9 cellular contexts compared by ENCODE assay signal in the genomic region with DNA sequence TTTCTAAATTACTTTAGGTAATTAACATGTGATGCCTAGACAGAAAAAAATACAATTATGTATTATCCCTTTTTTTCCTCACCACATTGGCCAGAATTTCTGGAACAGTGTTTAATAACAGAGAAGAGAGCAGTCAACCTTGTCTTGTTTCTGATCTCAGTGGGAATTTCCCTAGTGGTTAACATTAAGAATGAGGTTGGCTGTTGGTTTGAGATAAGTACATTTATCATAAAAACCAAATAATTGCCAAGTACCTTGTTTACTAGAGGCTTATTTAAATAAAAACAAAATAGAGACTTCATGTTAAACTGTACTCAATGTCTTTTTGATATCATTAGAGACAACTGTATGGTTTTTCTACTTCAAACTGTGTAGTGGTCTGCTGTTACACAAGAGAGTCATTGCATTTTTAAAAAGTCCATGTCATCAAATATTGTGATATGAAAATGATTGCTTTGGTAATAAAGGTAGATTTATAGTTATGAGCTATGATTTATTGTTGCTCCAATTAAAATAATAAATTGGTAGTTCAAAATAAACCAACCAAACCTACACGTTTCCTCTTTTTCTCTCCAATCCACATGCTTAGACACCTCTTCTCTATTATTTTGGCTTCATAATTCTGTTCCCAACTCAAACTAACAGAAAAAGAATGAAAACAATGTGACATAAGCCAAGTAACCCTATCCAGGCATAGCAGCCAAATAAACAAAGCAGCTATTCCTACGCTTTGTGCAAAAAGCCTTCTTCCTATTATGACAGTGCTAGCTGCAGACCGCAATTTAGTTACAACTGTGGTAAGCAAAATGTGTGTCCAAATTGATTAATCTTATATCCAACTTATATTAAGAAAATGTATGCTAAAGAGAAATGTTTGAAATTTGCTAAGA. TPM values are rescaled to one million over a fixed set of nuclear protein-coding genes. Genes with fewer than 3 reads are reported as not detected.
DNase-seq lines count a peak whose midpoint lies in the region; ATAC-seq and TF ChIP-seq lines count a peak whose summit lies in the region.
"Had no signal": no experiment of that assay in that cellular context is flagged by ENCODE, and none has a peak within 500 bp of the region (broad histone marks: within the 10 kb centered on the region; RNA-seq: fewer than 3 reads in every experiment).

No MANE protein-coding gene starts in this region.

- peak overlapping the region; percentile 58 for H3K4me2 ChIP-seq in OCI-LY7 (ENCODE audit: low read length)

- POLR2A ChIA-PET in OCI-LY7 (lab: Charles Lee): interaction anchor here (0.6 to 2.3 kb wide), 17 partner anchors 10 to 102 kb away, joined by 3 to 11 read pairs (median 5); no protein-coding TSS in a partner anchor

- H3K4me1 ChIP-seq in OCI-LY7 (ENCODE audit: insufficient read depth, low read length, poor library complexity, severe bottlenecking): peaks cover 30% of the 10 kb centered on the region
- H3K4me1 ChIP-seq in testis: no peaks in the 10 kb centered on the region

- H3K27me3 ChIP-seq in testis: no peaks in the 10 kb centered on the region

- peak overlapping the region; percentile 14; the same call in 1 of the 2 replicates for H2AFZ ChIP-seq in OCI-LY7 (ENCODE audit: low read length)

- TF ChIP-seq POLR2A in testis (IDR thresholded peaks at IDR 0.05): no peak

- no peak for TF ChIP-seq CTCF in OCI-LY7 (conservative IDR thresholded peaks at IDR 0.05; ENCODE audit: low read length)
- no peak for TF ChIP-seq CTCF in fibroblast of the aortic adventitia (IDR thresholded peaks at IDR 0.05; ENCODE audit: insufficient read depth, low read length)
- TF ChIP-seq CTCF in testis (IDR thresholded peaks at IDR 0.05): no peak

- CTCF ChIA-PET in OCI-LY7 (lab: Charles Lee; ENCODE audit: unreplicated experiment): interaction anchor here (0.9 kb wide), 1 partner anchor 111 kb away, joined by 3 read pairs; no protein-coding TSS in a partner anchor

- 46 to 61% methylated on average over 3 of the region's 3 CpGs for WGBS in testis, 2 donors

- H3K4me3 ChIP-seq in OCI-LY7 (ENCODE audit: low read depth, low read length, poor library complexity, severe bottlenecking): peak overlapping the region; percentile 67
- H3K4me3 ChIP-seq in fibroblast of the aortic adventitia (ENCODE audit: low read depth, low read length): no peak overlapping the region
- no peak overlapping the region for H3K4me3 ChIP-seq in testis

- intact Hi-C loops in OCI-LY7 (cut with micrococcal nuclease; ENCODE audit: unreplicated experiment) (loop anchor here (2.0 kb wide), 1 partner anchor 21 kb away; a partner anchor contains a TSS), testis (cut with DNase I; ENCODE audit: low total_unique reads) (no loop called here)

- no TSS peak for BruUV-seq in OCI-LY7 (replicated peaks; lab: Mats Ljungman, UMichigan)

- H3K9me3 ChIP-seq in OCI-LY7 (ENCODE audit: low read length) (no peaks in the 10 kb centered on the region), testis (no peaks in the 10 kb centered on the region)

- H4K20me1 ChIP-seq in OCI-LY7 (ENCODE audit: insufficient read depth, low read length): no peaks in the 10 kb centered on the region

- H3K27ac ChIP-seq in OCI-LY7 (ENCODE audit: low read depth, low read length, poor library complexity, severe bottlenecking): peak overlapping the region; percentile 29
- H3K27ac ChIP-seq in substantia nigra (ENCODE audit: low read depth, low read length, poor library complexity, severe bottlenecking): no peak overlapping the region
- no peak overlapping the region for H3K27ac ChIP-seq in testis
- H3K27ac ChIP-seq: epithelial cell of prostate had no signal

- no peaks in the 10 kb centered on the region for H3K9me2 ChIP-seq in OCI-LY7 (ENCODE audit: insufficient read depth, low read length)

- H3K79me2 ChIP-seq in OCI-LY7 (ENCODE audit: insufficient read depth, low read depth, low read length): peaks cover 46% of the 10 kb centered on the region

- ATAC-seq in GM21447 (IDR thresholded peaks at IDR 0.05; ENCODE audit: unreplicated experiment): peak; percentile 33
- no peak for ATAC-seq in GM19324 (IDR thresholded peaks at IDR 0.05; ENCODE audit: low FRiP score, unreplicated experiment)

- no peaks in the 10 kb centered on the region for H3K36me3 ChIP-seq in OCI-LY7 (ENCODE audit: insufficient read depth, low read length)
- no peaks in the 10 kb centered on the region for H3K36me3 ChIP-seq in testis (ENCODE audit: low read depth, missing control alignments)

- peak; percentile 74 for DNase-seq in CD1c-positive myeloid dendritic cell (ENCODE audit: extremely low spot score)
- DNase-seq in OCI-LY7 (ENCODE audit: low spot score): no peak
- DNase-seq in fibroblast of the aortic adventitia (ENCODE audit: low read depth): peak; percentile 48
- peak; percentile 45 for DNase-seq in stromal cell of bone marrow (ENCODE audit: low read depth)
- DNase-seq in substantia nigra (lab: John Stamatoyannopoulos, UW): no peak
- no peak for DNase-seq in testis

RNA-seq across cellular contexts. Expression of a gene that starts 20.9 kb away (rescaled TPM):
- total RNA-seq in OCI-LY7 (2014; rRNA removed; shearing (Covaris generic)): 43.4 and 52.6 TPM in 2 replicates
- total RNA-seq in OCI-LY7 (2022): 64.9 and 78.0 TPM in 2 replicates
- total RNA-seq in fibroblast of the aortic adventitia (ENCODE audit: low replicate concordance): 44.2 and 57.8 TPM in 2 replicates
- total RNA-seq in testis: 10 to 100 TPM; 52.8 to 63.6 TPM
- 34.7 TPM for polyA plus RNA-seq in testis (ENCODE audit: insufficient read depth, low read depth, low replicate concordance)

Comparison
In these comparisons a context has a peak if more than half of its experiments do, and no peak if none do; other contexts are left out.
1. DNase-seq: peak in CD1c-positive myeloid dendritic cell (single experiment), fibroblast of the aortic adventitia (single experiment) and stromal cell of bone marrow (single experiment); none in OCI-LY7 (single experiment), substantia nigra (0 of 49) and testis (single experiment).